Comparison of ENCODE assay signal across 22 cellular contexts in genomic region chr10:83978681-83979383, GRCh38.
"Had no signal": no experiment of that assay in that cellular context is flagged by ENCODE, and none has a peak within 500 bp of the region (broad histone marks: within the 10 kb centered on the region; RNA-seq: fewer than 3 reads in every experiment).

No MANE protein-coding gene starts in this region.

- H3K36me3 Mint-ChIP-seq: naive thymus-derived CD4-positive, alpha-beta T cell had no signal

- DNase-seq: activated CD4-positive, alpha-beta T cell treated with anti-CD3 and anti-CD28 coated beads, Interleukin-2, amount 50 U/mL, for 1 hour; activated CD8-positive, alpha-beta memory T cell treated with anti-CD3 and anti-CD28 coated beads for 24 hours; activated CD8-positive, alpha-beta memory T cell treated with anti-CD3 and anti-CD28 coated beads, Interleukin-2, amount 50 U/mL, for 48 hours; activated effector memory CD4-positive, alpha-beta T cell treated with anti-CD3 and anti-CD28 coated beads, Interleukin-2, amount 50 U/mL, for 16 hours; activated naive CD4-positive, alpha-beta T cell treated with anti-CD3 and anti-CD28 coated beads, Interleukin-2, amount 50 U/mL, for 16 hours; activated T-cell treated with anti-CD3 and anti-CD28 coated beads, Interleukin-2, amount 50 U/mL, for 72 hours; colonic mucosa; foreskin keratinocyte; glutamatergic neuron; left ventricle myocardium superior; mesenchymal stem cell; naive thymus-derived CD4-positive, alpha-beta T cell; psoas muscle; right cardiac atrium; stimulated activated CD4-positive, alpha-beta T cell treated with anti-CD3 and anti-CD28 coated beads, Interleukin-15, amount 100 ng/mL, for 24 hours; stimulated activated CD4-positive, alpha-beta T cell treated with anti-CD3 and anti-CD28 coated beads, Interleukin-2, amount 100 ng/mL, for 48 hours; stomach; trophoblast cell had no signal

- H3K4me3 Mint-ChIP-seq: activated T-cell treated with anti-CD3 and anti-CD28 coated beads, Interleukin-2, amount 50 U/mL, for 72 hours; central memory CD8-positive, alpha-beta T cell; naive thymus-derived CD4-positive, alpha-beta T cell had no signal

- ATAC-seq: activated T-cell treated with anti-CD3 and anti-CD28 coated beads, Interleukin-2, amount 50 U/mL, for 72 hours; foreskin keratinocyte; left ventricle myocardium superior; naive thymus-derived CD4-positive, alpha-beta T cell; psoas muscle; right cardiac atrium had no signal

- H3K9me3 ChIP-seq: ascending aorta, colonic mucosa, psoas muscle, stomach, vagina had no signal

- H3K27ac Mint-ChIP-seq: activated T-cell treated with anti-CD3 and anti-CD28 coated beads, Interleukin-2, amount 50 U/mL, for 72 hours; naive thymus-derived CD4-positive, alpha-beta T cell had no signal

- H3K4me1 Mint-ChIP-seq: central memory CD8-positive, alpha-beta T cell; naive thymus-derived CD4-positive, alpha-beta T cell had no signal

- H3K4me1 ChIP-seq: ascending aorta, colonic mucosa, foreskin keratinocyte, psoas muscle, stomach, vagina had no signal

- H3K4me3 ChIP-seq: ascending aorta, colonic mucosa, psoas muscle, skin epidermis, stomach, vagina had no signal

- H3K27ac ChIP-seq: ascending aorta, colonic mucosa, foreskin keratinocyte, psoas muscle, skin epidermis, stomach, vagina had no signal

- H3K27me3 ChIP-seq: ascending aorta, colonic mucosa, foreskin keratinocyte, stomach, vagina had no signal

- H3K36me3 ChIP-seq: ascending aorta, colonic mucosa, stomach, vagina had no signal

- H3K9me3 Mint-ChIP-seq: activated T-cell treated with anti-CD3 and anti-CD28 coated beads, Interleukin-2, amount 50 U/mL, for 72 hours; central memory CD8-positive, alpha-beta T cell; naive thymus-derived CD4-positive, alpha-beta T cell had no signal
